ENCODE assay signal across 2 cellular contexts in the genomic region with DNA sequence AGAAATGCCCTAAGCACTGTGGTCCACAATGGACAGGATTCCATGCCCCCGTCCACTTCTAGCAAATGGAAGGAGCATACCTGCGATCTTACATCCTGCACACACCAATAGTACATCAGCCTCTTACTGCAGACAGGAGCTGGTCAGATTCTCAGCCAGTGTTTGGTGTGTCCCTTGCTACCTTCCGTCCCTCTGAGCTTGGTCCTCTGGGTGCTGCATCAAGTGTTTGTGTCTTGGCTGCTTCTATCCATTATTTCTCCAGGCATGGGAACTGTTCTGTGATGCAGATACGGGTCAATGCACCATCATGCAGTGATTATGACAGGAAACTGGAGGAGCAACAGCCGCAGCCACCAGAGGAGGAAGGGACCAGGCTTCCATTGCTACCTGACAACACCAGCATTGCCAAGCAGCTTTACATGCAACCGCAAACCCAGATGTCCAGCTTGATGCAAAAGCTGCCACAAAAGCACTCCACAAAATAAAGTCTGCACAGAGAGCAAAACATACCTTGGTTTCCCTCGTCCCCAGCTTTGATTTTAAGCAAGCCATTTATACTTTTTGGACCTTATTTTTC.
TF ChIP-seq lines count a peak whose summit lies in the region.

No MANE protein-coding gene starts in this region.

TF ChIP-seq in GM23338, 12 proteins besides CTCF, POLR2A, EP300 and RAD21:
- TF ChIP-seq ZNF331 (CRISPR knock-in tag; IDR thresholded peaks at IDR 0.05; ENCODE audit: low read depth) = no peak

TF ChIP-seq in HepG2, 621 proteins besides CTCF, POLR2A, EP300 and RAD21:
- TF ChIP-seq, protein P1, sequence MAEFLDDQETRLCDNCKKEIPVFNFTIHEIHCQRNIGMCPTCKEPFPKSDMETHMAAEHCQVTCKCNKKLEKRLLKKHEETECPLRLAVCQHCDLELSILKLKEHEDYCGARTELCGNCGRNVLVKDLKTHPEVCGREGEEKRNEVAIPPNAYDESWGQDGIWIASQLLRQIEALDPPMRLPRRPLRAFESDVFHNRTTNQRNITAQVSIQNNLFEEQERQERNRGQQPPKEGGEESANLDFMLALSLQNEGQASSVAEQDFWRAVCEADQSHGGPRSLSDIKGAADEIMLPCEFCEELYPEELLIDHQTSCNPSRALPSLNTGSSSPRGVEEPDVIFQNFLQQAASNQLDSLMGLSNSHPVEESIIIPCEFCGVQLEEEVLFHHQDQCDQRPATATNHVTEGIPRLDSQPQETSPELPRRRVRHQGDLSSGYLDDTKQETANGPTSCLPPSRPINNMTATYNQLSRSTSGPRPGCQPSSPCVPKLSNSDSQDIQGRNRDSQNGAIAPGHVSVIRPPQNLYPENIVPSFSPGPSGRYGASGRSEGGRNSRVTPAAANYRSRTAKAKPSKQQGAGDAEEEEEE (CRISPR knock-in tag; IDR thresholded peaks at IDR 0.05; ENCODE audit: borderline replicate concordance) = no peak
- TF ChIP-seq RBFOX2 (IDR thresholded peaks at IDR 0.05; ENCODE audit: low read depth, low read length) = no peak
- TF ChIP-seq ZNF430 (CRISPR knock-in tag; IDR thresholded peaks at IDR 0.05) = no peak
- no peak for TF ChIP-seq CAMTA2 (CRISPR knock-in tag; IDR thresholded peaks at IDR 0.05; ENCODE audit: borderline replicate concordance)
- TF ChIP-seq, protein P2, sequence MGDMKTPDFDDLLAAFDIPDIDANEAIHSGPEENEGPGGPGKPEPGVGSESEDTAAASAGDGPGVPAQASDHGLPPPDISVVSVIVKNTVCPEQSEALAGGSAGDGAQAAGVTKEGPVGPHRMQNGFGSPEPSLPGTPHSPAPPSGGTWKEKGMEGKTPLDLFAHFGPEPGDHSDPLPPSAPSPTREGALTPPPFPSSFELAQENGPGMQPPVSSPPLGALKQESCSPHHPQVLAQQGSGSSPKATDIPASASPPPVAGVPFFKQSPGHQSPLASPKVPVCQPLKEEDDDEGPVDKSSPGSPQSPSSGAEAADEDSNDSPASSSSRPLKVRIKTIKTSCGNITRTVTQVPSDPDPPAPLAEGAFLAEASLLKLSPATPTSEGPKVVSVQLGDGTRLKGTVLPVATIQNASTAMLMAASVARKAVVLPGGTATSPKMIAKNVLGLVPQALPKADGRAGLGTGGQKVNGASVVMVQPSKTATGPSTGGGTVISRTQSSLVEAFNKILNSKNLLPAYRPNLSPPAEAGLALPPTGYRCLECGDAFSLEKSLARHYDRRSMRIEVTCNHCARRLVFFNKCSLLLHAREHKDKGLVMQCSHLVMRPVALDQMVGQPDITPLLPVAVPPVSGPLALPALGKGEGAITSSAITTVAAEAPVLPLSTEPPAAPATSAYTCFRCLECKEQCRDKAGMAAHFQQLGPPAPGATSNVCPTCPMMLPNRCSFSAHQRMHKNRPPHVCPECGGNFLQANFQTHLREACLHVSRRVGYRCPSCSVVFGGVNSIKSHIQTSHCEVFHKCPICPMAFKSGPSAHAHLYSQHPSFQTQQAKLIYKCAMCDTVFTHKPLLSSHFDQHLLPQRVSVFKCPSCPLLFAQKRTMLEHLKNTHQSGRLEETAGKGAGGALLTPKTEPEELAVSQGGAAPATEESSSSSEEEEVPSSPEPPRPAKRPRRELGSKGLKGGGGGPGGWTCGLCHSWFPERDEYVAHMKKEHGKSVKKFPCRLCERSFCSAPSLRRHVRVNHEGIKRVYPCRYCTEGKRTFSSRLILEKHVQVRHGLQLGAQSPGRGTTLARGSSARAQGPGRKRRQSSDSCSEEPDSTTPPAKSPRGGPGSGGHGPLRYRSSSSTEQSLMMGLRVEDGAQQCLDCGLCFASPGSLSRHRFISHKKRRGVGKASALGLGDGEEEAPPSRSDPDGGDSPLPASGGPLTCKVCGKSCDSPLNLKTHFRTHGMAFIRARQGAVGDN (CRISPR knock-in tag; IDR thresholded peaks at IDR 0.05) = no peak
- TF ChIP-seq, protein P3, sequence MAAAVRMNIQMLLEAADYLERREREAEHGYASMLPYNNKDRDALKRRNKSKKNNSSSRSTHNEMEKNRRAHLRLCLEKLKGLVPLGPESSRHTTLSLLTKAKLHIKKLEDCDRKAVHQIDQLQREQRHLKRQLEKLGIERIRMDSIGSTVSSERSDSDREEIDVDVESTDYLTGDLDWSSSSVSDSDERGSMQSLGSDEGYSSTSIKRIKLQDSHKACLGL (CRISPR knock-in tag; IDR thresholded peaks at IDR 0.05) = no peak
- TF ChIP-seq FOXM1 (CRISPR knock-in tag; IDR thresholded peaks at IDR 0.05) = no peak
- no peak for TF ChIP-seq FOXP1 (IDR thresholded peaks at IDR 0.05)
- TF ChIP-seq FOXP1 (CRISPR knock-in tag; IDR thresholded peaks at IDR 0.05) = no peak
- TF ChIP-seq, protein P4, sequence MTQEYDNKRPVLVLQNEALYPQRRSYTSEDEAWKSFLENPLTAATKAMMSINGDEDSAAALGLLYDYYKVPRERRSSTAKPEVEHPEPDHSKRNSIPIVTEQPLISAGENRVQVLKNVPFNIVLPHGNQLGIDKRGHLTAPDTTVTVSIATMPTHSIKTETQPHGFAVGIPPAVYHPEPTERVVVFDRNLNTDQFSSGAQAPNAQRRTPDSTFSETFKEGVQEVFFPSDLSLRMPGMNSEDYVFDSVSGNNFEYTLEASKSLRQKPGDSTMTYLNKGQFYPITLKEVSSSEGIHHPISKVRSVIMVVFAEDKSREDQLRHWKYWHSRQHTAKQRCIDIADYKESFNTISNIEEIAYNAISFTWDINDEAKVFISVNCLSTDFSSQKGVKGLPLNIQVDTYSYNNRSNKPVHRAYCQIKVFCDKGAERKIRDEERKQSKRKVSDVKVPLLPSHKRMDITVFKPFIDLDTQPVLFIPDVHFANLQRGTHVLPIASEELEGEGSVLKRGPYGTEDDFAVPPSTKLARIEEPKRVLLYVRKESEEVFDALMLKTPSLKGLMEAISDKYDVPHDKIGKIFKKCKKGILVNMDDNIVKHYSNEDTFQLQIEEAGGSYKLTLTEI (CRISPR knock-in tag; conservative IDR thresholded peaks at IDR 0.05) = no peak
- TF ChIP-seq, protein P5, sequence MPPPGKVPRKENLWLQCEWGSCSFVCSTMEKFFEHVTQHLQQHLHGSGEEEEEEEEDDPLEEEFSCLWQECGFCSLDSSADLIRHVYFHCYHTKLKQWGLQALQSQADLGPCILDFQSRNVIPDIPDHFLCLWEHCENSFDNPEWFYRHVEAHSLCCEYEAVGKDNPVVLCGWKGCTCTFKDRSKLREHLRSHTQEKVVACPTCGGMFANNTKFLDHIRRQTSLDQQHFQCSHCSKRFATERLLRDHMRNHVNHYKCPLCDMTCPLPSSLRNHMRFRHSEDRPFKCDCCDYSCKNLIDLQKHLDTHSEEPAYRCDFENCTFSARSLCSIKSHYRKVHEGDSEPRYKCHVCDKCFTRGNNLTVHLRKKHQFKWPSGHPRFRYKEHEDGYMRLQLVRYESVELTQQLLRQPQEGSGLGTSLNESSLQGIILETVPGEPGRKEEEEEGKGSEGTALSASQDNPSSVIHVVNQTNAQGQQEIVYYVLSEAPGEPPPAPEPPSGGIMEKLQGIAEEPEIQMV (CRISPR knock-in tag; IDR thresholded peaks at IDR 0.05; ENCODE audit: low read depth) = no peak
- TF ChIP-seq, protein P6, sequence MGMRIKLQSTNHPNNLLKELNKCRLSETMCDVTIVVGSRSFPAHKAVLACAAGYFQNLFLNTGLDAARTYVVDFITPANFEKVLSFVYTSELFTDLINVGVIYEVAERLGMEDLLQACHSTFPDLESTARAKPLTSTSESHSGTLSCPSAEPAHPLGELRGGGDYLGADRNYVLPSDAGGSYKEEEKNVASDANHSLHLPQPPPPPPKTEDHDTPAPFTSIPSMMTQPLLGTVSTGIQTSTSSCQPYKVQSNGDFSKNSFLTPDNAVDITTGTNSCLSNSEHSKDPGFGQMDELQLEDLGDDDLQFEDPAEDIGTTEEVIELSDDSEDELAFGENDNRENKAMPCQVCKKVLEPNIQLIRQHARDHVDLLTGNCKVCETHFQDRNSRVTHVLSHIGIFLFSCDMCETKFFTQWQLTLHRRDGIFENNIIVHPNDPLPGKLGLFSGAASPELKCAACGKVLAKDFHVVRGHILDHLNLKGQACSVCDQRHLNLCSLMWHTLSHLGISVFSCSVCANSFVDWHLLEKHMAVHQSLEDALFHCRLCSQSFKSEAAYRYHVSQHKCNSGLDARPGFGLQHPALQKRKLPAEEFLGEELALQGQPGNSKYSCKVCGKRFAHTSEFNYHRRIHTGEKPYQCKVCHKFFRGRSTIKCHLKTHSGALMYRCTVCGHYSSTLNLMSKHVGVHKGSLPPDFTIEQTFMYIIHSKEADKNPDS (CRISPR knock-in tag; IDR thresholded peaks at IDR 0.05) = no peak
- no peak for TF ChIP-seq ZNF343 (CRISPR knock-in tag; IDR thresholded peaks at IDR 0.05)
